In genomic region chr3:45302470-45302869, GRCh38 we compare ENCODE assay signal across 29 cellular contexts.
"Had no signal": no experiment of that assay in that cellular context is flagged by ENCODE, and none has a peak within 500 bp of the region (broad histone marks: within the 10 kb centered on the region; RNA-seq: fewer than 3 reads in every experiment).

No MANE protein-coding gene starts in this region.

- H3K4me1 Mint-ChIP-seq: stimulated activated effector memory CD8-positive, alpha-beta T cell treated with anti-CD3 and anti-CD28 coated beads, Interleukin-12 subunit alpha, Interleukin-12 subunit beta, amount 100 ng/mL, for 72 hours; stimulated activated memory B cell treated with anti-CD40 and anti-IgM and Interleukin-4, amounts not matched to agents 10 μg/mL and 1 μg/mL and 100 μg/mL, for 72 hours; stimulated activated naive B cell treated with anti-CD40 and anti-IgM and Interleukin-4, amounts not matched to agents 10 μg/mL and 1 μg/mL and 100 μg/mL, for 72 hours; stimulated activated naive CD8-positive, alpha-beta T cell treated with anti-CD3 and anti-CD28 coated beads, Interleukin-15, amount 100 ng/mL, for 72 hours had no signal

- H3K9me3 ChIP-seq: testis, thyroid gland, upper lobe of right lung, vagina had no signal

- H3K4me3 Mint-ChIP-seq: stimulated activated effector memory CD8-positive, alpha-beta T cell treated with anti-CD3 and anti-CD28 coated beads, Interleukin-12 subunit alpha, Interleukin-12 subunit beta, amount 100 ng/mL, for 72 hours; stimulated activated memory B cell treated with anti-CD40 and anti-IgM and Interleukin-4, amounts not matched to agents 10 μg/mL and 1 μg/mL and 100 μg/mL, for 72 hours; stimulated activated naive B cell treated with anti-CD40 and anti-IgM and Interleukin-4, amounts not matched to agents 10 μg/mL and 1 μg/mL and 100 μg/mL, for 72 hours; stimulated activated naive CD8-positive, alpha-beta T cell treated with anti-CD3 and anti-CD28 coated beads, Interleukin-15, amount 100 ng/mL, for 72 hours; stimulated activated naive CD8-positive, alpha-beta T cell treated with anti-CD3 and anti-CD28 coated beads, Interleukin-15, Interleukin-2, amounts not matched to agents 100 ng/mL and 50 ng/mL, for 24 hours; type B pancreatic cell had no signal

- H3K27ac ChIP-seq: stomach, suprapubic skin, testis, thoracic aorta, thyroid gland, tibial artery, tibial nerve, transverse colon, upper lobe of left lung, upper lobe of right lung, uterus, vagina had no signal

- H3K36me3 ChIP-seq: stomach, suprapubic skin, thoracic aorta, thyroid gland, tibial artery, tibial nerve, transverse colon, upper lobe of left lung, upper lobe of right lung, uterus had no signal

- H3K4me3 ChIP-seq: stomach, suprapubic skin, testis, thoracic aorta, thyroid gland, tibial artery, tibial nerve, transverse colon, upper lobe of left lung, upper lobe of right lung, uterus, vagina had no signal

- H3K27me3 ChIP-seq: suprapubic skin, testis, thyroid gland, tibial nerve, transverse colon, upper lobe of left lung, upper lobe of right lung, uterus, vagina had no signal

- H3K36me3 Mint-ChIP-seq: stimulated activated effector memory CD8-positive, alpha-beta T cell treated with anti-CD3 and anti-CD28 coated beads, Interleukin-12 subunit alpha, Interleukin-12 subunit beta, amount 100 ng/mL, for 72 hours; stimulated activated memory B cell treated with anti-CD40 and anti-IgM and Interleukin-4, amounts not matched to agents 10 μg/mL and 1 μg/mL and 100 μg/mL, for 72 hours; stimulated activated naive B cell treated with anti-CD40 and anti-IgM and Interleukin-4, amounts not matched to agents 10 μg/mL and 1 μg/mL and 100 μg/mL, for 72 hours; type B pancreatic cell had no signal

- H3K27ac Mint-ChIP-seq: stimulated activated effector memory CD8-positive, alpha-beta T cell treated with anti-CD3 and anti-CD28 coated beads, Interleukin-12 subunit alpha, Interleukin-12 subunit beta, amount 100 ng/mL, for 72 hours; stimulated activated memory B cell treated with anti-CD40 and anti-IgM and Interleukin-4, amounts not matched to agents 10 μg/mL and 1 μg/mL and 100 μg/mL, for 72 hours; stimulated activated naive B cell treated with anti-CD40 and anti-IgM and Interleukin-4, amounts not matched to agents 10 μg/mL and 1 μg/mL and 100 μg/mL, for 72 hours; stimulated activated naive CD8-positive, alpha-beta T cell treated with anti-CD3 and anti-CD28 coated beads, Interleukin-15, amount 100 ng/mL, for 72 hours; stimulated activated naive CD8-positive, alpha-beta T cell treated with anti-CD3 and anti-CD28 coated beads, Interleukin-15, Interleukin-2, amounts not matched to agents 100 ng/mL and 50 ng/mL, for 24 hours; type B pancreatic cell had no signal

- H3K9me3 Mint-ChIP-seq: type B pancreatic cell had no signal

- FAIRE-seq: urothelium cell line had no signal

- ATAC-seq: stimulated activated effector memory CD8-positive, alpha-beta T cell treated with anti-CD3 and anti-CD28 coated beads, Interleukin-12 subunit alpha, Interleukin-12 subunit beta, amount 100 ng/mL, for 72 hours; stimulated activated memory B cell treated with anti-CD40 and anti-IgM and Interleukin-4, amounts not matched to agents 10 μg/mL and 1 μg/mL and 100 μg/mL, for 72 hours; stimulated activated naive B cell treated with anti-CD40 and anti-IgM and Interleukin-4, amounts not matched to agents 10 μg/mL and 1 μg/mL and 100 μg/mL, for 72 hours; stimulated activated naive CD8-positive, alpha-beta T cell treated with anti-CD3 and anti-CD28 coated beads, Interleukin-15, amount 100 ng/mL, for 72 hours; stimulated activated naive CD8-positive, alpha-beta T cell treated with anti-CD3 and anti-CD28 coated beads, Interleukin-15, Interleukin-2, amounts not matched to agents 100 U/mL and 50 U/mL, for 24 hours; upper lobe of right lung had no signal

- H3K4me1 ChIP-seq: stomach, suprapubic skin, testis, thyroid gland, tibial artery, tibial nerve, transverse colon, upper lobe of left lung, upper lobe of right lung, uterus, vagina had no signal

- DNase-seq: stimulated activated CD4-positive, alpha-beta T cell treated with anti-CD3 and anti-CD28 coated beads, Interleukin-2, amount 100 ng/mL, for 48 hours; stimulated activated CD4-positive, alpha-beta T cell treated with anti-CD3 and anti-CD28 coated beads, Interleukin-4, amount 100 ng/mL, for 1 hour; stimulated activated CD4-positive, alpha-beta T cell treated with anti-CD3 and anti-CD28 coated beads, Interleukin-4, amount 100 ng/mL, for 24 hours; stimulated activated CD4-positive, alpha-beta T cell treated with anti-CD3 and anti-CD28 coated beads, Interleukin-4, amount 100 ng/mL, for 4 hours; stimulated activated CD8-positive, alpha-beta memory T cell treated with anti-CD3 and anti-CD28 coated beads, Interleukin-4, amount 100 ng/mL, for 48 hours; stimulated activated naive B cell treated with anti-CD40 and anti-IgM and Interleukin-4, amounts not matched to agents 10 μg/mL and 1 μg/mL and 100 μg/mL, for 72 hours; stimulated activated naive CD4-positive, alpha-beta T cell; stimulated activated naive CD4-positive, alpha-beta T cell treated with Interleukin-2 at 50 U/mL for 16 hours; stimulated activated naive CD8-positive, alpha-beta T cell treated with anti-CD3 and anti-CD28 coated beads, Interleukin-15, amount 100 ng/mL, for 72 hours; stimulated activated naive CD8-positive, alpha-beta T cell treated with anti-CD3 and anti-CD28 coated beads, Interleukin-15, Interleukin-2, amounts not matched to agents 100 U/mL and 50 U/mL, for 24 hours; stomach; substantia nigra; testis; thyroid gland; tibial artery; transverse colon; trophoblast cell; upper lobe of left lung; upper lobe of right lung; uterus had no signal
